In the genomic region with DNA sequence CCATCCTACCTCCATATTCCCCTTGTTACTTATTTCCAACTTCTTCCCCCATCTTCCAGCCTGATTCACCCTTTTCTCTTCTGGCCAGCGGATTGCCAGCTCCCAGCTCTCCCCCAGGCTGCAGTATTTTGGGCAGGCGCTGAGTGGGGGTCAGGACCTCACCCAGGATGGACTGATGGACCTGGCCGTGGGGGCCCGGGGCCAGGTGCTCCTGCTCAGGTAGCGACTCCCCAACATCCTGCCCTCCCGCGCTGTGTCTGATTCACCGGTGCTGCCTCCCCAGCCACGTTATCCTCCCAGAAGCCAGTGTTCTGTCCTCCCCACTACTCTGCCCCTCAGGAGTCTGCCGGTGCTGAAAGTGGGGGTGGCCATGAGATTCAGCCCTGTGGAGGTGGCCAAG, we compare ENCODE assay signal across 1 cellular context.
TF ChIP-seq lines count a peak whose summit lies in the region.

No MANE protein-coding gene starts in this region.

TF ChIP-seq in IMR-90, 13 proteins besides CTCF, POLR2A, EP300 and RAD21:
- TF ChIP-seq BHLHE40 (IDR thresholded peaks at IDR 0.05; ENCODE audit: low read depth, low read length) (no peak), MAFK (IDR thresholded peaks at IDR 0.05; ENCODE audit: low read depth, low read length) (no peak), USF2 (IDR thresholded peaks at IDR 0.05; ENCODE audit: low read depth, low read length) (no peak), SMC3 (IDR thresholded peaks at IDR 0.05; ENCODE audit: low read depth, low read length) (no peak), MXI1 (IDR thresholded peaks at IDR 0.05; ENCODE audit: borderline replicate concordance, low read depth, low read length) (no peak), CEBPB (IDR thresholded peaks at IDR 0.05; ENCODE audit: low read depth, low read length) (no peak), CHD1 (IDR thresholded peaks at IDR 0.05; ENCODE audit: low read depth, low read length) (no peak), RCOR1 (IDR thresholded peaks at IDR 0.05; ENCODE audit: insufficient replicate concordance, low read length) (no peak), FOS (IDR thresholded peaks at IDR 0.05; ENCODE audit: low read depth, low read length) (no peak), RFX5 (IDR thresholded peaks at IDR 0.05; ENCODE audit: low read depth, low read length) (no peak), NFE2L2 (IDR thresholded peaks at IDR 0.05; ENCODE audit: low read depth, low read length) (no peak), MAZ (IDR thresholded peaks at IDR 0.05; ENCODE audit: borderline replicate concordance, low read depth, low read length) (no peak)
- TF ChIP-seq, protein P1, sequence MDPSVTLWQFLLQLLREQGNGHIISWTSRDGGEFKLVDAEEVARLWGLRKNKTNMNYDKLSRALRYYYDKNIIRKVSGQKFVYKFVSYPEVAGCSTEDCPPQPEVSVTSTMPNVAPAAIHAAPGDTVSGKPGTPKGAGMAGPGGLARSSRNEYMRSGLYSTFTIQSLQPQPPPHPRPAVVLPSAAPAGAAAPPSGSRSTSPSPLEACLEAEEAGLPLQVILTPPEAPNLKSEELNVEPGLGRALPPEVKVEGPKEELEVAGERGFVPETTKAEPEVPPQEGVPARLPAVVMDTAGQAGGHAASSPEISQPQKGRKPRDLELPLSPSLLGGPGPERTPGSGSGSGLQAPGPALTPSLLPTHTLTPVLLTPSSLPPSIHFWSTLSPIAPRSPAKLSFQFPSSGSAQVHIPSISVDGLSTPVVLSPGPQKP (IDR thresholded peaks at IDR 0.05; ENCODE audit: borderline replicate concordance, low read depth, low read length) = no peak
TF ChIP-seq in IMR-90: peak in this region for 0.
